ENCODE assay signal across 1 cellular context in the genomic region with DNA sequence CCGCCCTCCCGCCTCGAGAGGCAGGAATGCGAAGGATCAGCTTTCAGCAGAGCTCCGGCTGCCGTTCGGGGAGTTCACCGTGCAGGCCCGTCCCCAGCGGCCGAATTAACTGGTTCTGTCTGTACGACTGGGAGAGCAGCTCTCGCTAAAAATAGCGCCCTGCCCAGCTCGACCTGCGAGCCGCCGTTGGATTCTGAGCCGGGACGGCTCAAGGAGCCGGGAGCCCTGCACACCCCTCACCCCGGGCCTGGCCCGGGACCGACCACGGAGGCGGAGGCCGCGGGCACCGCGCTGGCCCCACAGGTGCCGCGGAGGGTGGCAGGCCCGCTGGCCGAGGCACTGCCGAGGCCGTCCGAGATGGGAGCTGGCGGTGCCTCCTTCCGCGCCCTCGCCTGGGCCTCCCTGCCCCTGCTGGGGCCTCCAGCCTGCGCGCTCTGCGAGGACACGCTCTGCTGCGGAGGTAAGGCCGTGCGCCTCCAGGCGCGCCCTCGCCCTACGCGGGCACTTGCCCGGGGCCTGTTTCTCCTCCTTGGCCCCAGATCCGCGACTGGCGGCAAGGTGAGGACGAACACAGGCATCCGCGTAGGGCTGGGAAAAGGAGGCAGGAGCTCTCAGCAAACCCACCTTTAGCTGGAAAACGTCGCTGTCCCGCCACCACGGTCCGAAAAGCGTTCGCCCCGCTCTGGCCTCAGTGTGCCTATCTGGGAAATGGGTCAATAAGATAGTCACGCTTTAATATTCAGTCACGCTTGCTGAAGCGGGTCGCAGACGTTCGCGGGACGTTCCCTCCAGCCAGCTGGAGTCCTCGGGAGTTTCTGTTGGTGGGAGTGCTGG.
TF ChIP-seq lines count a peak whose summit lies in the region.

No MANE protein-coding gene starts in this region.

TF ChIP-seq in GM23338, 12 proteins besides CTCF, POLR2A, EP300 and RAD21 (continued from another document):
- TF ChIP-seq, protein P1, sequence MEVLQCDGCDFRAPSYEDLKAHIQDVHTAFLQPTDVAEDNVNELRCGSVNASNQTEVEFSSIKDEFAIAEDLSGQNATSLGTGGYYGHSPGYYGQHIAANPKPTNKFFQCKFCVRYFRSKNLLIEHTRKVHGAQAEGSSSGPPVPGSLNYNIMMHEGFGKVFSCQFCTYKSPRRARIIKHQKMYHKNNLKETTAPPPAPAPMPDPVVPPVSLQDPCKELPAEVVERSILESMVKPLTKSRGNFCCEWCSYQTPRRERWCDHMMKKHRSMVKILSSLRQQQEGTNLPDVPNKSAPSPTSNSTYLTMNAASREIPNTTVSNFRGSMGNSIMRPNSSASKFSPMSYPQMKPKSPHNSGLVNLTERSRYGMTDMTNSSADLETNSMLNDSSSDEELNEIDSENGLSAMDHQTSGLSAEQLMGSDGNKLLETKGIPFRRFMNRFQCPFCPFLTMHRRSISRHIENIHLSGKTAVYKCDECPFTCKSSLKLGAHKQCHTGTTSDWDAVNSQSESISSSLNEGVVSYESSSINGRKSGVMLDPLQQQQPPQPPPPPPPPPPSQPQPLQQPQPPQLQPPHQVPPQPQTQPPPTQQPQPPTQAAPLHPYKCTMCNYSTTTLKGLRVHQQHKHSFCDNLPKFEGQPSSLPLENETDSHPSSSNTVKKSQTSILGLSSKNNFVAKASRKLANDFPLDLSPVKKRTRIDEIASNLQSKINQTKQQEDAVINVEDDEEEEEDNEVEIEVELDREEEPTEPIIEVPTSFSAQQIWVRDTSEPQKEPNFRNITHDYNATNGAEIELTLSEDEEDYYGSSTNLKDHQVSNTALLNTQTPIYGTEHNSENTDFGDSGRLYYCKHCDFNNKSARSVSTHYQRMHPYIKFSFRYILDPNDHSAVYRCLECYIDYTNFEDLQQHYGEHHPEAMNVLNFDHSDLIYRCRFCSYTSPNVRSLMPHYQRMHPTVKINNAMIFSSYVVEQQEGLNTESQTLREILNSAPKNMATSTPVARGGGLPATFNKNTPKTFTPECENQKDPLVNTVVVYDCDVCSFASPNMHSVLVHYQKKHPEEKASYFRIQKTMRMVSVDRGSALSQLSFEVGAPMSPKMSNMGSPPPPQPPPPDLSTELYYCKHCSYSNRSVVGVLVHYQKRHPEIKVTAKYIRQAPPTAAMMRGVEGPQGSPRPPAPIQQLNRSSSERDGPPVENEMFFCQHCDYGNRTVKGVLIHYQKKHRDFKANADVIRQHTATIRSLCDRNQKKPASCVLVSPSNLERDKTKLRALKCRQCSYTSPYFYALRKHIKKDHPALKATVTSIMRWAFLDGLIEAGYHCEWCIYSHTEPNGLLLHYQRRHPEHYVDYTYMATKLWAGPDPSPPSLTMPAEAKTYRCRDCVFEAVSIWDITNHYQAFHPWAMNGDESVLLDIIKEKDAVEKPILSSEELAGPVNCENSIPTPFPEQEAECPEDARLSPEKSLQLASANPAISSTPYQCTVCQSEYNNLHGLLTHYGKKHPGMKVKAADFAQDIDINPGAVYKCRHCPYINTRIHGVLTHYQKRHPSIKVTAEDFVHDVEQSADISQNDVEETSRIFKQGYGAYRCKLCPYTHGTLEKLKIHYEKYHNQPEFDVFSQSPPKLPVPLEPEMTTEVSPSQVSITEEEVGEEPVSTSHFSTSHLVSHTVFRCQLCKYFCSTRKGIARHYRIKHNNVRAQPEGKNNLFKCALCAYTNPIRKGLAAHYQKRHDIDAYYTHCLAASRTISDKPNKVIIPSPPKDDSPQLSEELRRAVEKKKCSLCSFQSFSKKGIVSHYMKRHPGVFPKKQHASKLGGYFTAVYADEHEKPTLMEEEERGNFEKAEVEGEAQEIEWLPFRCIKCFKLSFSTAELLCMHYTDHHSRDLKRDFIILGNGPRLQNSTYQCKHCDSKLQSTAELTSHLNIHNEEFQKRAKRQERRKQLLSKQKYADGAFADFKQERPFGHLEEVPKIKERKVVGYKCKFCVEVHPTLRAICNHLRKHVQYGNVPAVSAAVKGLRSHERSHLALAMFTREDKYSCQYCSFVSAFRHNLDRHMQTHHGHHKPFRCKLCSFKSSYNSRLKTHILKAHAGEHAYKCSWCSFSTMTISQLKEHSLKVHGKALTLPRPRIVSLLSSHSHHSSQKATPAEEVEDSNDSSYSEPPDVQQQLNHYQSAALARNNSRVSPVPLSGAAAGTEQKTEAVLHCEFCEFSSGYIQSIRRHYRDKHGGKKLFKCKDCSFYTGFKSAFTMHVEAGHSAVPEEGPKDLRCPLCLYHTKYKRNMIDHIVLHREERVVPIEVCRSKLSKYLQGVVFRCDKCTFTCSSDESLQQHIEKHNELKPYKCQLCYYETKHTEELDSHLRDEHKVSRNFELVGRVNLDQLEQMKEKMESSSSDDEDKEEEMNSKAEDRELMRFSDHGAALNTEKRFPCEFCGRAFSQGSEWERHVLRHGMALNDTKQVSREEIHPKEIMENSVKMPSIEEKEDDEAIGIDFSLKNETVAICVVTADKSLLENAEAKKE (CRISPR knock-in tag; IDR thresholded peaks at IDR 0.05) = no peak
- TF ChIP-seq CREB1 (CRISPR knock-in tag; IDR thresholded peaks at IDR 0.05; ENCODE audit: low read depth) (no peak), POLR2AphosphoS5 (IDR thresholded peaks at IDR 0.05; ENCODE audit: low read depth) (peak; percentile 57)
